Comparison of ENCODE assay signal across 1 cellular context in genomic region chr2:176085861-176086771, GRCh38.
TF ChIP-seq lines count a peak whose summit lies in the region.

No MANE protein-coding gene starts in this region.

TF ChIP-seq in HCT116, 20 proteins besides CTCF, POLR2A, EP300 and RAD21 (continued from another document):
- TF ChIP-seq MAX (IDR thresholded peaks at IDR 0.05): no peak
- no peak for TF ChIP-seq TCF7L2 (IDR thresholded peaks at IDR 0.05; ENCODE audit: borderline replicate concordance, extremely low read depth, insufficient read depth, insufficient read length)
- no peak for TF ChIP-seq ZBTB33 (IDR thresholded peaks at IDR 0.05; ENCODE audit: extremely low read depth, insufficient replicate concordance, low read length)
- no peak for TF ChIP-seq SRF (IDR thresholded peaks at IDR 0.05; ENCODE audit: low read depth)
- no peak for TF ChIP-seq EZH2phosphoT487 (IDR thresholded peaks at IDR 0.05; ENCODE audit: borderline replicate concordance)
- no peak for TF ChIP-seq SIN3A (IDR thresholded peaks at IDR 0.05; ENCODE audit: low read depth)
- no peak for TF ChIP-seq ZFX (IDR thresholded peaks at IDR 0.05)
- TF ChIP-seq, protein P1, sequence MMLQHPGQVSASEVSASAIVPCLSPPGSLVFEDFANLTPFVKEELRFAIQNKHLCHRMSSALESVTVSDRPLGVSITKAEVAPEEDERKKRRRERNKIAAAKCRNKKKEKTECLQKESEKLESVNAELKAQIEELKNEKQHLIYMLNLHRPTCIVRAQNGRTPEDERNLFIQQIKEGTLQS (IDR thresholded peaks at IDR 0.05): no peak
- TF ChIP-seq ELF1 (IDR thresholded peaks at IDR 0.05; ENCODE audit: borderline replicate concordance, low read depth): no peak
- no peak for TF ChIP-seq SP1 (IDR thresholded peaks at IDR 0.05; ENCODE audit: low read depth)
- no peak for TF ChIP-seq EZH2 (IDR thresholded peaks at IDR 0.05)
- no peak for TF ChIP-seq JUND (IDR thresholded peaks at IDR 0.05)
- TF ChIP-seq YY1 (IDR thresholded peaks at IDR 0.05; ENCODE audit: extremely low read depth, insufficient replicate concordance, low read depth, low read length): no peak
- no peak for TF ChIP-seq FOSL1 (IDR thresholded peaks at IDR 0.05; ENCODE audit: low read depth)
- no peak for TF ChIP-seq EGR1 (IDR thresholded peaks at IDR 0.05; ENCODE audit: low read depth)
- TF ChIP-seq, protein P2, sequence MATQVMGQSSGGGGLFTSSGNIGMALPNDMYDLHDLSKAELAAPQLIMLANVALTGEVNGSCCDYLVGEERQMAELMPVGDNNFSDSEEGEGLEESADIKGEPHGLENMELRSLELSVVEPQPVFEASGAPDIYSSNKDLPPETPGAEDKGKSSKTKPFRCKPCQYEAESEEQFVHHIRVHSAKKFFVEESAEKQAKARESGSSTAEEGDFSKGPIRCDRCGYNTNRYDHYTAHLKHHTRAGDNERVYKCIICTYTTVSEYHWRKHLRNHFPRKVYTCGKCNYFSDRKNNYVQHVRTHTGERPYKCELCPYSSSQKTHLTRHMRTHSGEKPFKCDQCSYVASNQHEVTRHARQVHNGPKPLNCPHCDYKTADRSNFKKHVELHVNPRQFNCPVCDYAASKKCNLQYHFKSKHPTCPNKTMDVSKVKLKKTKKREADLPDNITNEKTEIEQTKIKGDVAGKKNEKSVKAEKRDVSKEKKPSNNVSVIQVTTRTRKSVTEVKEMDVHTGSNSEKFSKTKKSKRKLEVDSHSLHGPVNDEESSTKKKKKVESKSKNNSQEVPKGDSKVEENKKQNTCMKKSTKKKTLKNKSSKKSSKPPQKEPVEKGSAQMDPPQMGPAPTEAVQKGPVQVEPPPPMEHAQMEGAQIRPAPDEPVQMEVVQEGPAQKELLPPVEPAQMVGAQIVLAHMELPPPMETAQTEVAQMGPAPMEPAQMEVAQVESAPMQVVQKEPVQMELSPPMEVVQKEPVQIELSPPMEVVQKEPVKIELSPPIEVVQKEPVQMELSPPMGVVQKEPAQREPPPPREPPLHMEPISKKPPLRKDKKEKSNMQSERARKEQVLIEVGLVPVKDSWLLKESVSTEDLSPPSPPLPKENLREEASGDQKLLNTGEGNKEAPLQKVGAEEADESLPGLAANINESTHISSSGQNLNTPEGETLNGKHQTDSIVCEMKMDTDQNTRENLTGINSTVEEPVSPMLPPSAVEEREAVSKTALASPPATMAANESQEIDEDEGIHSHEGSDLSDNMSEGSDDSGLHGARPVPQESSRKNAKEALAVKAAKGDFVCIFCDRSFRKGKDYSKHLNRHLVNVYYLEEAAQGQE (IDR thresholded peaks at IDR 0.05; ENCODE audit: low read depth): no peak
